Comparison of ENCODE assay signal across 1 cellular context in genomic region chr15:71447328-71448250, GRCh38.
A peak's percentile ranks its signal among the peaks of the same experiment; 100 is the strongest.
TF ChIP-seq lines count a peak whose summit lies in the region.

No MANE protein-coding gene starts in this region.

TF ChIP-seq in SK-N-SH, 30 proteins besides CTCF, POLR2A, EP300 and RAD21 (continued from another document):
- no peak for TF ChIP-seq ELF1 (IDR thresholded peaks at IDR 0.05)
- TF ChIP-seq PBX3 (IDR thresholded peaks at IDR 0.05) = peak; percentile 59; the same call in 1 of the 2 replicates
- TF ChIP-seq SIN3A (IDR thresholded peaks at IDR 0.05; ENCODE audit: borderline replicate concordance, low read depth, low read length) = 0 out of 2 replicates have a peak, but pooled peaks have one; percentile 25
- TF ChIP-seq NRF1 (IDR thresholded peaks at IDR 0.05; ENCODE audit: low read depth, low read length) = no peak
- TF ChIP-seq USF1 (IDR thresholded peaks at IDR 0.05; ENCODE audit: borderline replicate concordance, low read depth) = no peak
- TF ChIP-seq TAF1 (IDR thresholded peaks at IDR 0.05; ENCODE audit: borderline replicate concordance, low read depth, low read length) = no peak
- TF ChIP-seq FOXJ3 (CRISPR knock-in tag; IDR thresholded peaks at IDR 0.05) = no peak
- TF ChIP-seq RXRA (IDR thresholded peaks at IDR 0.05; ENCODE audit: borderline replicate concordance, low read depth) = no peak
- TF ChIP-seq RFX5 (IDR thresholded peaks at IDR 0.05; ENCODE audit: low read length) = no peak
- TF ChIP-seq EZH2phosphoT487 (IDR thresholded peaks at IDR 0.05; ENCODE audit: borderline replicate concordance, low read depth) = no peak
- peak; percentile 38; the same call in 1 of the 2 replicates for TF ChIP-seq JUND (IDR thresholded peaks at IDR 0.05)
- TF ChIP-seq, protein P1, sequence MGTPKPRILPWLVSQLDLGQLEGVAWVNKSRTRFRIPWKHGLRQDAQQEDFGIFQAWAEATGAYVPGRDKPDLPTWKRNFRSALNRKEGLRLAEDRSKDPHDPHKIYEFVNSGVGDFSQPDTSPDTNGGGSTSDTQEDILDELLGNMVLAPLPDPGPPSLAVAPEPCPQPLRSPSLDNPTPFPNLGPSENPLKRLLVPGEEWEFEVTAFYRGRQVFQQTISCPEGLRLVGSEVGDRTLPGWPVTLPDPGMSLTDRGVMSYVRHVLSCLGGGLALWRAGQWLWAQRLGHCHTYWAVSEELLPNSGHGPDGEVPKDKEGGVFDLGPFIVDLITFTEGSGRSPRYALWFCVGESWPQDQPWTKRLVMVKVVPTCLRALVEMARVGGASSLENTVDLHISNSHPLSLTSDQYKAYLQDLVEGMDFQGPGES (IDR thresholded peaks at IDR 0.05; ENCODE audit: low read depth, low read length) = no peak
TF ChIP-seq in SK-N-SH: peak in this region for 7.
